Comparison of ENCODE assay signal across 9 cellular contexts in genomic region chr9:120877276-120878034, GRCh38. TPM values are rescaled to one million over a fixed set of nuclear protein-coding genes. Genes with fewer than 3 reads are reported as not detected.
DNase-seq lines count a peak whose midpoint lies in the region; ATAC-seq, FAIRE-seq and TF ChIP-seq lines count a peak whose summit lies in the region.
"Had no signal": no experiment of that assay in that cellular context is flagged by ENCODE, and none has a peak within 500 bp of the region (broad histone marks: within the 10 kb centered on the region; RNA-seq: fewer than 3 reads in every experiment).

No MANE protein-coding gene starts in this region.

- ATAC-seq in HG02885 (IDR thresholded peaks at IDR 0.05; ENCODE audit: poor library complexity, unreplicated experiment): peak; percentile 39
- ATAC-seq in central memory CD8-positive, alpha-beta T cell (replicated peaks; ENCODE audit: extremely low read depth, poor library complexity, severe bottlenecking): peak; percentile 37

- DNase-seq in NK-92 treated with Interleukin-12 subunit alpha and Interleukin-12 subunit beta, amount 100 ng/mL, for 24 hours (lab: John Stamatoyannopoulos, UW): peak; percentile 70
- no peak for DNase-seq in NK-92 (lab: John Stamatoyannopoulos, UW; ENCODE audit: unreplicated experiment)
- peak; percentile 91 for DNase-seq in NCI-H2029 (lab: John Stamatoyannopoulos, UW)
- peak; percentile 76 for DNase-seq in UCSD-AML1 (lab: John Stamatoyannopoulos, UW; ENCODE audit: unreplicated experiment)
- DNase-seq in central memory CD8-positive, alpha-beta T cell (ENCODE audit: low spot score in 2 of 2): peak; percentile 30 to 41
- peak; percentile 87 for DNase-seq in kidney
- DNase-seq in stimulated activated CD4-positive, alpha-beta T cell treated with anti-CD3 and anti-CD28 coated beads, Interleukin-15, amount 100 ng/mL, for 1 hour (ENCODE audit: low read depth in 1 of 2, low spot score in 1 of 2): peak; percentile 42 to 49

- H3K9ac ChIP-seq in kidney (ENCODE audit: low read length in 2 of 2): peak overlapping the region in 1 of 2 donors; percentile 9

- no peaks in the 10 kb centered on the region for H3K27me3 Mint-ChIP-seq in central memory CD8-positive, alpha-beta T cell

- peaks cover 54% of the 10 kb centered on the region for H3K4me1 Mint-ChIP-seq in central memory CD8-positive, alpha-beta T cell

- no peak for FAIRE-seq in kidney (lab: Jason Lieb, UNC)
- FAIRE-seq: G401.6 had no signal

- H3K4me3 ChIP-seq in kidney (ENCODE audit: low read length in 2 of 2): peak overlapping the region; percentile 66 to 71

- no peaks in the 10 kb centered on the region for H3K36me3 ChIP-seq in kidney (ENCODE audit: control insufficient read depth in 1 of 2, insufficient read depth in 2 of 2, low read length in 2 of 2)

- intact Hi-C loops in kidney (cut with DNase I): no loop called here

- peaks cover 0 to 4% of the 10 kb centered on the region in 2 donors for H3K4me1 ChIP-seq in kidney (ENCODE audit: control insufficient read depth in 1 of 2, insufficient read depth in 1 of 2, low read depth in 1 of 2, low read length in 2 of 2)

- no peaks in the 10 kb centered on the region for H3K9me3 ChIP-seq in kidney (ENCODE audit: control insufficient read depth in 1 of 2, low read length in 2 of 2)

- no peak for TF ChIP-seq CTCF in kidney (IDR thresholded peaks at IDR 0.05; ENCODE audit: borderline replicate concordance, extremely low read depth, insufficient read depth)

- peak overlapping the region in 1 of 2 donors; percentile 78 for H3K27ac ChIP-seq in kidney (ENCODE audit: low read depth in 2 of 2, low read length in 2 of 2)

- H3K9me3 Mint-ChIP-seq in central memory CD8-positive, alpha-beta T cell: no peaks in the 10 kb centered on the region

- H3K27ac Mint-ChIP-seq in central memory CD8-positive, alpha-beta T cell (ENCODE audit: low read depth): peak overlapping the region; percentile 76

- peaks cover 27% of the 10 kb centered on the region for H3K36me3 Mint-ChIP-seq in central memory CD8-positive, alpha-beta T cell (ENCODE audit: insufficient read depth)

- peak overlapping the region; percentile 81 for H3K4me3 Mint-ChIP-seq in central memory CD8-positive, alpha-beta T cell

RNA-seq across cellular contexts. Expression of gene PHF19, which starts 0.5 kb away (rescaled TPM):
- total RNA-seq in kidney: 17.4 TPM
- polyA plus RNA-seq in kidney (ENCODE audit: insufficient read depth, low read depth, low replicate concordance): 6.9 TPM

RNA-seq across cellular contexts. Expression of gene PSMD5, which starts 34.7 kb away (rescaled TPM):
- 38.3 TPM for total RNA-seq in kidney
- polyA plus RNA-seq in kidney (ENCODE audit: insufficient read depth, low read depth, low replicate concordance): 17.1 TPM

RNA-seq across cellular contexts. Expression of gene TRAF1, which starts 49.1 kb away (rescaled TPM):
- total RNA-seq in kidney: 10.9 TPM
- 3.1 TPM for polyA plus RNA-seq in kidney (ENCODE audit: insufficient read depth, low read depth, low replicate concordance)
